In genomic region chr19:33520844-33521479, GRCh38 we compare ENCODE assay signal across 8 cellular contexts. TPM values are rescaled to one million over a fixed set of nuclear protein-coding genes. Genes with fewer than 3 reads are reported as not detected.
DNase-seq lines count a peak whose midpoint lies in the region; ATAC-seq and TF ChIP-seq lines count a peak whose summit lies in the region.

No MANE protein-coding gene starts in this region.

- H3K4me3 ChIP-seq in CD4-positive, CD25-positive, alpha-beta regulatory T cell (ENCODE audit: low read depth, low read length), result peak overlapping the region; percentile 79
- H3K4me3 ChIP-seq in duodenal mucosa (ENCODE audit: low read depth in 1 of 2, low read length in 2 of 2), result peak overlapping the region; percentile 87 to 88

- H3K27me3 ChIP-seq in CD4-positive, CD25-positive, alpha-beta regulatory T cell (ENCODE audit: control insufficient read depth, insufficient read depth, low read length), result no peaks in the 10 kb centered on the region
- no peaks in the 10 kb centered on the region for H3K27me3 ChIP-seq in duodenal mucosa (ENCODE audit: control insufficient read depth in 1 of 2, insufficient read depth in 2 of 2, low read length in 2 of 2)

- peaks cover 5 to 35% (median 19%) of the 10 kb centered on the region in 4 donors for H3K4me1 Mint-ChIP-seq in CD4-positive, CD25-positive, alpha-beta regulatory T cell
- peaks cover 42% of the 10 kb centered on the region for H3K4me1 Mint-ChIP-seq in nephron progenitor cell

- H3K9me3 ChIP-seq in CD4-positive, CD25-positive, alpha-beta regulatory T cell (ENCODE audit: control insufficient read depth in 2 of 2, low read length in 2 of 2), result no peaks in the 10 kb centered on the region
- H3K9me3 ChIP-seq in KOPT-K1 (ENCODE audit: insufficient read depth, low read length, poor library complexity, severe bottlenecking), result no peaks in the 10 kb centered on the region
- H3K9me3 ChIP-seq in duodenal mucosa (ENCODE audit: control insufficient read depth in 1 of 2, low read length in 2 of 2), result no peaks in the 10 kb centered on the region

- peaks cover 6% of the 10 kb centered on the region for H3K27me3 Mint-ChIP-seq in CD4-positive, CD25-positive, alpha-beta regulatory T cell
- peaks cover 12% of the 10 kb centered on the region for H3K27me3 Mint-ChIP-seq in nephron progenitor cell (ENCODE audit: low read depth, poor library complexity)

- peak overlapping the region in 2 of 3 donors; percentile 50 to 77 for H3K27ac Mint-ChIP-seq in CD4-positive, CD25-positive, alpha-beta regulatory T cell
- no peak overlapping the region for H3K27ac Mint-ChIP-seq in nephron progenitor cell

- peak overlapping the region; percentile 41 for H3K27ac ChIP-seq in CD4-positive, CD25-positive, alpha-beta regulatory T cell (ENCODE audit: insufficient read depth, low read length, poor library complexity, severe bottlenecking)
- H3K27ac ChIP-seq in KOPT-K1 (ENCODE audit: low read depth, low read length, poor library complexity, severe bottlenecking) (peak overlapping the region; percentile 15), duodenal mucosa (ENCODE audit: low read depth, low read length) (no peak overlapping the region)

- peak overlapping the region; percentile 55 to 70 for H3K9ac ChIP-seq in duodenal mucosa (ENCODE audit: low read depth in 1 of 2, low read length in 2 of 2)

- no peak for DNase-seq in CD4-positive, CD25-positive, alpha-beta regulatory T cell
- no peak for DNase-seq in nephron progenitor cell
- DNase-seq in cortex of kidney (lab: John Stamatoyannopoulos, UW), result no peak

- peaks cover 14% of the 10 kb centered on the region for H3K4me1 ChIP-seq in CD4-positive, CD25-positive, alpha-beta regulatory T cell (ENCODE audit: control insufficient read depth, insufficient read depth, low read length, poor library complexity, severe bottlenecking)
- peaks cover 31 to 48% of the 10 kb centered on the region in 2 donors for H3K4me1 ChIP-seq in duodenal mucosa (ENCODE audit: control insufficient read depth in 1 of 2, insufficient read depth in 2 of 2, low read length in 2 of 2)

- no peaks in the 10 kb centered on the region for H3K36me3 ChIP-seq in CD4-positive, CD25-positive, alpha-beta regulatory T cell (ENCODE audit: control insufficient read depth, insufficient read depth, low read length)
- H3K36me3 ChIP-seq in KOPT-K1 (ENCODE audit: insufficient read depth, low read length) (no peaks in the 10 kb centered on the region), duodenal mucosa (ENCODE audit: control insufficient read depth in 1 of 2, insufficient read depth in 2 of 2, low read length in 2 of 2) (no peaks in the 10 kb centered on the region)

- TF ChIP-seq CTCF in nephron progenitor cell (IDR thresholded peaks at IDR 0.05), result no peak

- no peaks in the 10 kb centered on the region for H3K36me3 Mint-ChIP-seq in CD4-positive, CD25-positive, alpha-beta regulatory T cell
- H3K36me3 Mint-ChIP-seq in nephron progenitor cell (ENCODE audit: low read depth), result no peaks in the 10 kb centered on the region

- no peaks in the 10 kb centered on the region for H3K9me3 Mint-ChIP-seq in CD4-positive, CD25-positive, alpha-beta regulatory T cell
- no peaks in the 10 kb centered on the region for H3K9me3 Mint-ChIP-seq in nephron progenitor cell

- ATAC-seq in CD4-positive, CD25-positive, alpha-beta regulatory T cell (ENCODE audit: low read depth in 2 of 2), result no peak
- ATAC-seq in GM21367 (IDR thresholded peaks at IDR 0.05; ENCODE audit: unreplicated experiment) (no peak), GM19467 (IDR thresholded peaks at IDR 0.05; ENCODE audit: unreplicated experiment) (no peak), GM19351 (IDR thresholded peaks at IDR 0.05; ENCODE audit: unreplicated experiment) (no peak)

- peak overlapping the region; percentile 72 to 86 (median 82) for H3K4me3 Mint-ChIP-seq in CD4-positive, CD25-positive, alpha-beta regulatory T cell
- peak overlapping the region; percentile 91 for H3K4me3 Mint-ChIP-seq in nephron progenitor cell

RNA-seq across cellular contexts. Expression of gene PEPD, which starts 0.6 kb away (rescaled TPM):
- 36.8 TPM for total RNA-seq in CD4-positive, CD25-positive, alpha-beta regulatory T cell
- polyA plus RNA-seq in CD4-positive, CD25-positive, alpha-beta regulatory T cell, result 100 to 1,000 TPM; 105 to 141 (median 110) TPM
